Comparison of ENCODE assay signal across 10 cellular contexts in the genomic region with DNA sequence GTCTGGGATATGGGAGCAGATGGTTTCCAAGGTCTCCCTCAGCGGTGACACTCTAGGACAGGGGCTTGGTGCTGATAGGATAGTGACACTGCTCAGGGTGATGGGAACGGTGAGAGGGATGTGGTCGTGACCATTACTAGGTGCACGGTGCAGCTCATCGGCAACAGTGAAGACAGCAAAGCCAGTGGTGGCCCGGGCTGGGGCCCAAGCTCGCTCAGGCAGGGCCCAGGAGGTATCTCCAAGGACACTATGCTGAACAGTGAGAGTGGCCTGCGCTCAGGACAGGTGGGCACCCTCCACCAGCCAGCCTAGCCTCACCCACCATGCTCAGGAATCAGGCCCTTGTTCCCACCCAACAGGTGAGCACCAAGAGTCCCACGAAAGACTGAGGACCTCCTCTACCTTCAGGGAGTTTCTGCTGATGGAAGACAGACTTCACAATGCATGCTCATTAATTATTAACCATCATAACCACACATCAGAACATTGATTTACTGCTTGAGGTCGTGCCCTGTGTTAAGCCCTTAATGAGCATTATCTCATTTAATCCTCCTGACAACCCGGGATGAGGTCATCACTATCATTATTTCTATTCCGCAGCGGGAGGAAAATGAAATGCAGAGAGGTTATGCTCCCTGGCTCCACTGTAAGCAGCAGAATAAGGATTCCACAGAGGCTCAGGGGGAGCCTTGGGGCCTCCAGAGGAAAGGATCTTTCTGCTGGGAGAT.
A peak's percentile ranks its signal among the peaks of the same experiment; 100 is the strongest.
DNase-seq lines count a peak whose midpoint lies in the region; ATAC-seq, FAIRE-seq and TF ChIP-seq lines count a peak whose summit lies in the region.
"Had no signal": no experiment of that assay in that cellular context is flagged by ENCODE, and none has a peak within 500 bp of the region (broad histone marks: within the 10 kb centered on the region; RNA-seq: fewer than 3 reads in every experiment).

No MANE protein-coding gene starts in this region.

- peaks cover 0 to 3% of the 10 kb centered on the region in 2 donors for H3K27me3 Mint-ChIP-seq in T-cell

- DNase-seq in A673 (ENCODE audit: low spot score) (peak; percentile 67), GM19239 (ENCODE audit: insufficient read length, low spot score) (no peak), T-cell (no peak), glomerular visceral epithelial cell (ENCODE audit: extremely low spot score) (peak; percentile 94), NCI-H446 (lab: John Stamatoyannopoulos, UW) (no peak), cerebellum (ENCODE audit: low spot score) (no peak)
- no peak for DNase-seq in activated CD8-positive, alpha-beta memory T cell treated with anti-CD3 and anti-CD28 coated beads for 24 hours
- DNase-seq: central memory CD4-positive, alpha-beta T cell; right cardiac atrium had no signal

- no peak for TF ChIP-seq CTCF in A673 (conservative IDR thresholded peaks at IDR 0.05; ENCODE audit: low read depth, low read length)

- FAIRE-seq in GM19239 (lab: Jason Lieb, UNC): peak; percentile 61

- H3K9me3 ChIP-seq in A673 (ENCODE audit: low read depth, low read length, poor library complexity, severe bottlenecking): no peaks in the 10 kb centered on the region

- peaks cover 23% of the 10 kb centered on the region for H3K4me1 ChIP-seq in A673 (ENCODE audit: insufficient read depth, low read length, poor library complexity, severe bottlenecking)

- intact Hi-C loops in A673 (cut with micrococcal nuclease; ENCODE audit: unreplicated experiment): no loop called here

- H3K4me1 Mint-ChIP-seq in T-cell: peaks cover 66 to 88% (median 75%) of the 10 kb centered on the region in 3 donors

- peak overlapping the region; percentile 19 to 55 for H3K27ac Mint-ChIP-seq in T-cell

- H3K36me3 ChIP-seq in A673 (ENCODE audit: insufficient read depth, low read length, poor library complexity, severe bottlenecking): no peaks in the 10 kb centered on the region

- no peak overlapping the region for H3K4me3 Mint-ChIP-seq in T-cell

- POLR2A ChIA-PET in A673 (lab: Charles Lee; ENCODE audit: low non-redundant PET) (no interaction called here), T-cell (lab: Charles Lee) (no interaction called here)

- no peak for ATAC-seq in T-cell (replicated peaks in 1 of 4)
- ATAC-seq in HG02642 (IDR thresholded peaks at IDR 0.05; ENCODE audit: poor library complexity, unreplicated experiment): no peak

- no peaks in the 10 kb centered on the region for H3K27me3 ChIP-seq in A673 (replicated peaks; ENCODE audit: insufficient read depth, low read depth, low read length, poor library complexity)

- H3K27ac ChIP-seq in A673 (ENCODE audit: low read depth, low read length, poor library complexity, severe bottlenecking): peak overlapping the region; percentile 61

- CTCF ChIA-PET in A673 (lab: Charles Lee) (no interaction called here), T-cell (lab: Charles Lee) (interaction anchor here in 1 of 2 donors (0.7 kb wide), 1 partner anchor 396 kb away, joined by 3 read pairs; no protein-coding TSS in a partner anchor)

- no peaks in the 10 kb centered on the region for H3K9me3 Mint-ChIP-seq in T-cell

- H3K36me3 Mint-ChIP-seq in T-cell: no peaks in the 10 kb centered on the region

- no TSS peak for BruUV-seq in A673 (replicated peaks; lab: Mats Ljungman, UMichigan)

- H3K4me3 ChIP-seq in A673 (ENCODE audit: low read depth, low read length, poor library complexity, severe bottlenecking): no peak overlapping the region

Comparison
In these comparisons a context has a peak if more than half of its experiments do, and no peak if none do; other contexts are left out.
1. DNase-seq: peak in A673 (single experiment) and glomerular visceral epithelial cell (single experiment); none in GM19239 (single experiment), T-cell (0 of 34), NCI-H446 (0 of 2), cerebellum (single experiment) and activated CD8-positive, alpha-beta memory T cell treated with anti-CD3 and anti-CD28 coated beads for 24 hours (single experiment).